In genomic region chr9:107239474-107239873, GRCh38 we compare ENCODE assay signal across 9 cellular contexts. TPM values are rescaled to one million over a fixed set of nuclear protein-coding genes. Genes with fewer than 3 reads are reported as not detected.
DNase-seq lines count a peak whose midpoint lies in the region; ATAC-seq, FAIRE-seq and TF ChIP-seq lines count a peak whose summit lies in the region.
"Had no signal": no experiment of that assay in that cellular context is flagged by ENCODE, and none has a peak within 500 bp of the region (broad histone marks: within the 10 kb centered on the region; RNA-seq: fewer than 3 reads in every experiment).

No MANE protein-coding gene starts in this region.

- H3K9me3 ChIP-seq in endothelial cell of umbilical vein (replicated peaks; ENCODE audit: control insufficient read depth, insufficient read depth, low read length) (no peaks in the 10 kb centered on the region), pancreas (no peaks in the 10 kb centered on the region)

- H3K4me2 ChIP-seq in endothelial cell of umbilical vein (ENCODE audit: insufficient read depth, low read length): no peak overlapping the region

- no peak for FAIRE-seq in endothelial cell of umbilical vein (lab: Jason Lieb, UNC)
- FAIRE-seq in pancreas (lab: Jason Lieb, UNC): no peak

- in situ Hi-C loops in GM13977 (cut with MboI; ENCODE audit: low pct_unique_long_range_greater_than_20kb, low sequenced_read_pairs, unreplicated experiment): no loop called here

- no peaks in the 10 kb centered on the region for H3K27me3 ChIP-seq in endothelial cell of umbilical vein (ENCODE audit: control insufficient read depth in 2 of 2, insufficient read depth in 2 of 2, low read length in 2 of 2)
- H3K27me3 ChIP-seq in pancreas: no peaks in the 10 kb centered on the region

- H3K36me3 ChIP-seq in endothelial cell of umbilical vein (ENCODE audit: control insufficient read depth in 2 of 2, extremely low read depth in 1 of 2, insufficient read depth in 2 of 2, low read length in 2 of 2) (no peaks in the 10 kb centered on the region), pancreas (no peaks in the 10 kb centered on the region)

- H3K27ac ChIP-seq in endothelial cell of umbilical vein (ENCODE audit: insufficient read depth, low read depth, low read length): no peak overlapping the region
- H3K27ac ChIP-seq in pancreas: no peak overlapping the region

- DNase-seq in GM13977 (ENCODE audit: low spot score) (no peak), NCI-H69 (lab: John Stamatoyannopoulos, UW) (peak; percentile 85), endothelial cell of umbilical vein (ENCODE audit: low read depth, low spot score) (peak; percentile 31), pancreas (no peak), SKM-1 treated with dmso at 0.1 percent for 144 hours (lab: John Stamatoyannopoulos, UW; ENCODE audit: unreplicated experiment) (no peak)
- no peak for DNase-seq in activated CD8-positive, alpha-beta memory T cell treated with anti-CD3 and anti-CD28 coated beads for 24 hours
- DNase-seq: activated T-cell treated with anti-CD3 and anti-CD28 coated beads, Interleukin-2, amount 50 U/mL, for 48 hours; NCI-H1436 had no signal

- ATAC-seq in pancreas: peak in 3 of 4 donors; percentile 52 to 69 (median 55)
- no peak for ATAC-seq in HG03442 (IDR thresholded peaks at IDR 0.05; ENCODE audit: unreplicated experiment)

- BruUV-seq in endothelial cell of umbilical vein (replicated peaks; lab: Mats Ljungman, UMichigan): no TSS peak

- H4K20me1 ChIP-seq in endothelial cell of umbilical vein (replicated peaks; ENCODE audit: control insufficient read depth, extremely low read depth, insufficient read depth, low read length): no peaks in the 10 kb centered on the region

- H3K4me3 ChIP-seq in endothelial cell of umbilical vein (replicated peaks in 1 of 3; ENCODE audit: insufficient read depth in 1 of 3, low read depth in 1 of 3, low read length in 3 of 3) (no peak overlapping the region), pancreas (no peak overlapping the region)

- CTCF ChIA-PET in endothelial cell of umbilical vein (lab: Charles Lee): interaction anchor here (0.7 to 1.2 kb wide), 5 partner anchors 9 to 105 kb away, joined by 3 to 21 read pairs (median 4); no protein-coding TSS in a partner anchor

- no peak overlapping the region for H2AFZ ChIP-seq in endothelial cell of umbilical vein (ENCODE audit: low read depth, low read length)

- dilution Hi-C loops in endothelial cell of umbilical vein (cut with MboI; ENCODE audit: extremely low pct_ligation_motif_present, low sequenced_read_pairs): no loop called here

- intact Hi-C loops in endothelial cell of umbilical vein (cut with micrococcal nuclease): loop anchor here (1.0 kb wide), 1 partner anchor 102 kb away; no protein-coding TSS in a partner anchor
- intact Hi-C loops in pancreas (cut with DNase I): loop anchor here in 1 of 3 donors (10.0 kb wide), 1 partner anchor 105 kb away; no protein-coding TSS in a partner anchor

- no peaks in the 10 kb centered on the region for H3K79me2 ChIP-seq in endothelial cell of umbilical vein (ENCODE audit: control insufficient read depth, insufficient read depth, low read length)

- POLR2A ChIA-PET in endothelial cell of umbilical vein (lab: Charles Lee): no interaction called here

- H3K4me1 ChIP-seq in endothelial cell of umbilical vein (ENCODE audit: control insufficient read depth, extremely low read depth, insufficient read depth, low read length) (no peaks in the 10 kb centered on the region), pancreas (peaks cover 11 to 15% (median 13%) of the 10 kb centered on the region in 3 donors)

- 52 to 56% methylated on average over 2 of the region's 2 CpGs for WGBS in pancreas, 2 donors

- TF ChIP-seq CTCF in GM13977 (IDR thresholded peaks at IDR 0.05; ENCODE audit: extremely low read depth, insufficient read depth, missing control alignments) (peak; percentile 60), endothelial cell of umbilical vein (IDR thresholded peaks at IDR 0.05; ENCODE audit: extremely low read depth in 1 of 2, insufficient read depth in 1 of 2, low read depth in 1 of 2, low read length in 2 of 2) (no peak), pancreas (IDR thresholded peaks at IDR 0.05) (no peak)

- no peaks in the 10 kb centered on the region for H3K9me1 ChIP-seq in endothelial cell of umbilical vein (replicated peaks; ENCODE audit: control insufficient read depth, extremely low read depth, insufficient read depth, low read length)

- TF ChIP-seq POLR2A in endothelial cell of umbilical vein (IDR thresholded peaks at IDR 0.05; ENCODE audit: low read depth, low read length): no peak

- H3K9ac ChIP-seq in endothelial cell of umbilical vein (replicated peaks; ENCODE audit: extremely low read depth, insufficient read depth, low read length): no peak overlapping the region

TF ChIP-seq in endothelial cell of umbilical vein, 7 proteins besides CTCF, POLR2A, EP300 and RAD21:
- TF ChIP-seq JUN (IDR thresholded peaks at IDR 0.05; ENCODE audit: borderline replicate concordance, insufficient read depth, insufficient read length, low read depth): no peak
- no peak for TF ChIP-seq MAX (IDR thresholded peaks at IDR 0.05; ENCODE audit: insufficient read depth, insufficient read length)
- TF ChIP-seq EZH2 (IDR thresholded peaks at IDR 0.05; ENCODE audit: borderline replicate concordance, low read depth, low read length, severe bottlenecking): no peak
- no peak for TF ChIP-seq FOS (IDR thresholded peaks at IDR 0.05; ENCODE audit: borderline replicate concordance, insufficient read depth, low read length)
- no peak for TF ChIP-seq POLR2AphosphoS5 (IDR thresholded peaks at IDR 0.05; ENCODE audit: insufficient read depth, low read depth, low read length)
- no peak for TF ChIP-seq GATA2 (IDR thresholded peaks at IDR 0.05; ENCODE audit: insufficient read depth, insufficient read length, low read depth, low read length)
- TF ChIP-seq MYC (IDR thresholded peaks at IDR 0.05; ENCODE audit: low read depth, low read length): no peak

RNA-seq across cellular contexts. Expression of gene RAD23B, which starts 43.6 kb away (rescaled TPM):
- total RNA-seq in endothelial cell of umbilical vein (100 and 102 TPM in 2 replicates), pancreas (10 to 100 TPM; 50.3 to 81.2 (median 66.9) TPM)
- polyA plus RNA-seq in endothelial cell of umbilical vein (49.6 and 63.8 TPM in 2 replicates), pancreas (10 to 100 TPM; 19.5 to 28.9 TPM)
- 87.9 and 113 TPM in 2 replicates for polyA plus RNA-seq in endothelial cell of umbilical vein (2011; cell fraction: cytosol; rRNA removed)
- polyA plus RNA-seq in endothelial cell of umbilical vein (2011; cell fraction: nucleus; rRNA removed): 39.4 and 43.7 TPM in 2 replicates
- 64.4 and 92.0 TPM in 2 replicates for polyA plus RNA-seq in endothelial cell of umbilical vein (2012)
- polyA minus RNA-seq in endothelial cell of umbilical vein: 73.9 and 101 TPM in 2 replicates
- polyA minus RNA-seq in endothelial cell of umbilical vein (2011; cell fraction: cytosol; rRNA and poly(A)+ RNA removed): 132 TPM
- 36.1 and 40.6 TPM in 2 replicates for polyA minus RNA-seq in endothelial cell of umbilical vein (2011; cell fraction: nucleus; rRNA and poly(A)+ RNA removed)

Comparison
In these comparisons a context has a peak if more than half of its experiments do, and no peak if none do; other contexts are left out.
1. DNase-seq: peak in NCI-H69 (single experiment) and endothelial cell of umbilical vein (single experiment); none in GM13977 (single experiment), pancreas (0 of 6), SKM-1 treated with dmso at 0.1 percent for 144 hours (single experiment) and activated CD8-positive, alpha-beta memory T cell treated with anti-CD3 and anti-CD28 coated beads for 24 hours (single experiment).